Comparison of ENCODE assay signal across 8 cellular contexts in the genomic region with DNA sequence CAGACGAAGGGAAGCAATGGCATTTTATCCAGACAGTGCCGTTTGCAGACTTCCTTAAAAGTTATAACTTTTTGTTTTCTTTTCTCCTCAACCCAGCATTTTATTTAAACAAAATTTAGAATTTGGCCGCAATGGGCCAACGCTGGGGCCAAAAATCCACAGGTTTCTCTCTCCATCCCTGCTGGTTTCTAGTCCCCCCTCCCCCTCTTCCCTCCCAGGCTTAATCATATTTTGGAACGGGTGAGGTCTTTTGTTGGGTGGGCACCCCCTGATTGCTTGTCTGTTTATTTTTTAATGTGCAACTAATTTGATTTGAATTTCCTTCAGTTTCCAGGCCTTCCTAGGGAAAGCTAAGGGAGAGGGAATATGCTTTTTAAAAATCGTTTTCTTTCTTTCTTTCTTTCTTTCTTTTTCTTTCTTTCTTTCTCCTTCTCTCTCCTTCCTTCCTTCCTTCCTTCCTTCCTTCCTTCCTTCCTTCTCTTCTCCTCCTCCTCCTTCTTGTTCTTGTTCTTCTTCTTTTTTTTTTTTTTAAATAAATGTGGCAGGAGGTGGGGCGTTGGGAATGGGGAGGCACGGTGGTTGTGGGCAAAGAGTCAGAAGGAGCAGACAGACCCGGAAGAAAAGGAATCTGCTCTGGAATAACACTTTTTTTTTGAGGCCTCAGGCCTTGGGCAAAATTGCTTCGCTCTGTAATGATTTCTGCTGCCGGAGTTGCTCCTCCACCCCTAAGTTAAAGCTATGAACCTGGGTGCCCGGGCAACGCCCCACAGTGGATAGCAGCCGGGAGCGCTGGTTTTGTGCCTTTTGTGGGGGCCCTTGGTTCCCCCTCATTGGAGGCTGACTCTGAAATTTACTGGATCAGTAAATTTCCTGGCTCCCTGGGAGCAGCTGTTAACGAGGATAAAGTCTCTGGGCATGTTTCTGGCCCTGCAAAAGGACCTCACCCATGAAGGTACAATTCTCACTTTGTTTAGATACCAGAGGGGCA. TPM values are rescaled to one million over a fixed set of nuclear protein-coding genes. Genes with fewer than 3 reads are reported as not detected.
DNase-seq lines count a peak whose midpoint lies in the region; ATAC-seq lines count a peak whose summit lies in the region.

No MANE protein-coding gene starts in this region.

- no peaks in the 10 kb centered on the region for H3K9me3 ChIP-seq in mucosa of stomach (ENCODE audit: control insufficient read depth, low read length)

- peak overlapping the region; percentile 96 for H3K9ac ChIP-seq in mucosa of stomach (ENCODE audit: low read length)

- H3K27me3 ChIP-seq in mucosa of stomach (ENCODE audit: control insufficient read depth, insufficient read depth, low read length): no peaks in the 10 kb centered on the region

- H3K9me3 Mint-ChIP-seq in effector memory CD8-positive, alpha-beta T cell: no peaks in the 10 kb centered on the region

- H3K4me3 Mint-ChIP-seq in effector memory CD8-positive, alpha-beta T cell: peak overlapping the region; percentile 82 to 83

- peak; percentile 65 for DNase-seq in H4 (ENCODE audit: low spot score)
- peak; percentile 44 for DNase-seq in OCI-M1 (lab: John Stamatoyannopoulos, UW)
- no peak for DNase-seq in effector memory CD8-positive, alpha-beta T cell
- DNase-seq in SHP77 (lab: John Stamatoyannopoulos, UW): no peak
- DNase-seq in NCI-H748 (lab: John Stamatoyannopoulos, UW; ENCODE audit: unreplicated experiment): no peak

- peaks cover 19 to 38% of the 10 kb centered on the region in 2 donors for H3K4me1 Mint-ChIP-seq in effector memory CD8-positive, alpha-beta T cell (ENCODE audit: low read depth in 2 of 2)

- no peaks in the 10 kb centered on the region for H3K36me3 ChIP-seq in mucosa of stomach (ENCODE audit: control insufficient read depth, insufficient read depth, low read length)

- H3K27ac Mint-ChIP-seq in effector memory CD8-positive, alpha-beta T cell: peak overlapping the region; percentile 90 to 91

- no peaks in the 10 kb centered on the region for H3K27me3 Mint-ChIP-seq in effector memory CD8-positive, alpha-beta T cell

- peaks cover 31% of the 10 kb centered on the region for H3K4me1 ChIP-seq in mucosa of stomach (ENCODE audit: control insufficient read depth, insufficient read depth, low read length)

- H3K36me3 Mint-ChIP-seq in effector memory CD8-positive, alpha-beta T cell (ENCODE audit: insufficient read depth): peaks cover 38% of the 10 kb centered on the region

- H3K4me3 ChIP-seq in mucosa of stomach (ENCODE audit: low read length): peak overlapping the region; percentile 56

- ATAC-seq in effector memory CD8-positive, alpha-beta T cell (replicated peaks): no peak
- ATAC-seq in GM18909 (IDR thresholded peaks at IDR 0.05; ENCODE audit: poor library complexity, unreplicated experiment) (no peak), HG03565 (IDR thresholded peaks at IDR 0.05; ENCODE audit: unreplicated experiment) (no peak)

RNA-seq across cellular contexts. Expression of a gene that starts 1.9 kb away (rescaled TPM):
- 61.0 and 65.8 TPM in 2 replicates for total RNA-seq in H4 (2014; rRNA removed; shearing (Covaris generic))

Comparison
In these comparisons a context has a peak if more than half of its experiments do, and no peak if none do; other contexts are left out.
1. DNase-seq: peak in H4 (single experiment) and OCI-M1 (single experiment); none in effector memory CD8-positive, alpha-beta T cell (0 of 3), SHP77 (0 of 2) and NCI-H748 (single experiment).